Comparison of ENCODE assay signal across 1 cellular context in the genomic region with DNA sequence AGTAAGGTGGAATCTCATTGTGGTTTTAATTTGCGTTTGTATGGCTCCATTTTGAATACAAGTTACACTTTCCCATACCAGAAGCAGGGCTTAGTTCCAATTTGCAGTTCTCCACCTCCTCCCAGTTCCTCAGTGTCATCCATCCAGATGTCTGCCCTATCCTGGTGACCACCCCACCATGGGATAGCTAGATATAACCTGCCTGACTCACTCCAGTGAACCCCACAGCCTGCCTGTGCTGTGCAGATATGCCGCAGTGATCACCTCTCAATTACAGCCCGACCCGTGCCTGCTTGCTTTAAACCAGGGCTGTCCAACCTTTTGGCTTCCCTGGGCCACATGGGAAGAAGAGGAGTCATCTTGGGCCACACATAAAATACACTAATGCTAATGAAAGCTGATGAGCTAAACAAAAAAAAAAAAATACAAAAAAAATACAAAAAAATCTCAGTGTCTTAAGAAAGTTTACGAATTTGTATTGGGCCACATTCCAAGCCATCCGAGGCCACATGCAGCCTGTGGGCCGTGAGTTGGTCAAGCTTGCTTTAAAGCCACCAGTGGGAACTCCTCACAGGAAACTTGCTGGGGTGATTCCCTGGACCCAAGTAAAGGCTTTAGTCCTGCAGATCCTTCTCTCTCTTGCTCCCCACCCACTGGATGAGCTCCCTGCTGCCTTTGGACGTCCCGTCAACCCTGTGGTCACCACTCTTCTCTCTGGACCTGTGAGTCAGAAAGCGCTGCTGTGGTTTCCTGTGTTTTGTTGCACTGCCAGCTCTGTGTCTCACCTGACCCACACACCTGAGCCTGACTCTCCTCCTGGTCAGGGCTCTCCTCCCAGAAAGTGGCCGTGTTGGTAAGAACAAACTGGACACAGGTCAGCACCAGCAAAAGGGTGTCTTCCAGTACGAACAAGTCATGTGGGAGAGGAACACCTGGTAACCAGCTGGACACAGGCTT.
TF ChIP-seq lines count a peak whose summit lies in the region.

No MANE protein-coding gene starts in this region.

TF ChIP-seq in HepG2, 621 proteins besides CTCF, POLR2A, EP300 and RAD21 (continued from another document):
- TF ChIP-seq, protein P1, sequence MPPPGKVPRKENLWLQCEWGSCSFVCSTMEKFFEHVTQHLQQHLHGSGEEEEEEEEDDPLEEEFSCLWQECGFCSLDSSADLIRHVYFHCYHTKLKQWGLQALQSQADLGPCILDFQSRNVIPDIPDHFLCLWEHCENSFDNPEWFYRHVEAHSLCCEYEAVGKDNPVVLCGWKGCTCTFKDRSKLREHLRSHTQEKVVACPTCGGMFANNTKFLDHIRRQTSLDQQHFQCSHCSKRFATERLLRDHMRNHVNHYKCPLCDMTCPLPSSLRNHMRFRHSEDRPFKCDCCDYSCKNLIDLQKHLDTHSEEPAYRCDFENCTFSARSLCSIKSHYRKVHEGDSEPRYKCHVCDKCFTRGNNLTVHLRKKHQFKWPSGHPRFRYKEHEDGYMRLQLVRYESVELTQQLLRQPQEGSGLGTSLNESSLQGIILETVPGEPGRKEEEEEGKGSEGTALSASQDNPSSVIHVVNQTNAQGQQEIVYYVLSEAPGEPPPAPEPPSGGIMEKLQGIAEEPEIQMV (CRISPR knock-in tag; IDR thresholded peaks at IDR 0.05; ENCODE audit: low read depth): no peak
- TF ChIP-seq NRL (CRISPR knock-in tag; IDR thresholded peaks at IDR 0.05; ENCODE audit: borderline replicate concordance) (peak; percentile 72; the same call in 1 of the 2 replicates), RFX1 (IDR thresholded peaks at IDR 0.05) (no peak), SRY (CRISPR knock-in tag; IDR thresholded peaks at IDR 0.05) (0 out of 2 replicates have a peak, but pooled peaks have one; percentile 34), ZZZ3 (CRISPR knock-in tag; IDR thresholded peaks at IDR 0.05; ENCODE audit: borderline replicate concordance) (no peak), ZBTB20 (CRISPR knock-in tag; IDR thresholded peaks at IDR 0.05; ENCODE audit: borderline replicate concordance, low read depth) (no peak)
- TF ChIP-seq, protein P2, sequence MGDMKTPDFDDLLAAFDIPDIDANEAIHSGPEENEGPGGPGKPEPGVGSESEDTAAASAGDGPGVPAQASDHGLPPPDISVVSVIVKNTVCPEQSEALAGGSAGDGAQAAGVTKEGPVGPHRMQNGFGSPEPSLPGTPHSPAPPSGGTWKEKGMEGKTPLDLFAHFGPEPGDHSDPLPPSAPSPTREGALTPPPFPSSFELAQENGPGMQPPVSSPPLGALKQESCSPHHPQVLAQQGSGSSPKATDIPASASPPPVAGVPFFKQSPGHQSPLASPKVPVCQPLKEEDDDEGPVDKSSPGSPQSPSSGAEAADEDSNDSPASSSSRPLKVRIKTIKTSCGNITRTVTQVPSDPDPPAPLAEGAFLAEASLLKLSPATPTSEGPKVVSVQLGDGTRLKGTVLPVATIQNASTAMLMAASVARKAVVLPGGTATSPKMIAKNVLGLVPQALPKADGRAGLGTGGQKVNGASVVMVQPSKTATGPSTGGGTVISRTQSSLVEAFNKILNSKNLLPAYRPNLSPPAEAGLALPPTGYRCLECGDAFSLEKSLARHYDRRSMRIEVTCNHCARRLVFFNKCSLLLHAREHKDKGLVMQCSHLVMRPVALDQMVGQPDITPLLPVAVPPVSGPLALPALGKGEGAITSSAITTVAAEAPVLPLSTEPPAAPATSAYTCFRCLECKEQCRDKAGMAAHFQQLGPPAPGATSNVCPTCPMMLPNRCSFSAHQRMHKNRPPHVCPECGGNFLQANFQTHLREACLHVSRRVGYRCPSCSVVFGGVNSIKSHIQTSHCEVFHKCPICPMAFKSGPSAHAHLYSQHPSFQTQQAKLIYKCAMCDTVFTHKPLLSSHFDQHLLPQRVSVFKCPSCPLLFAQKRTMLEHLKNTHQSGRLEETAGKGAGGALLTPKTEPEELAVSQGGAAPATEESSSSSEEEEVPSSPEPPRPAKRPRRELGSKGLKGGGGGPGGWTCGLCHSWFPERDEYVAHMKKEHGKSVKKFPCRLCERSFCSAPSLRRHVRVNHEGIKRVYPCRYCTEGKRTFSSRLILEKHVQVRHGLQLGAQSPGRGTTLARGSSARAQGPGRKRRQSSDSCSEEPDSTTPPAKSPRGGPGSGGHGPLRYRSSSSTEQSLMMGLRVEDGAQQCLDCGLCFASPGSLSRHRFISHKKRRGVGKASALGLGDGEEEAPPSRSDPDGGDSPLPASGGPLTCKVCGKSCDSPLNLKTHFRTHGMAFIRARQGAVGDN (CRISPR knock-in tag; IDR thresholded peaks at IDR 0.05): peak; percentile 17; the same call in 1 of the 2 replicates
TF ChIP-seq in HepG2: peak in this region for 6.
